13 cellular contexts compared by ENCODE assay signal in the genomic region with DNA sequence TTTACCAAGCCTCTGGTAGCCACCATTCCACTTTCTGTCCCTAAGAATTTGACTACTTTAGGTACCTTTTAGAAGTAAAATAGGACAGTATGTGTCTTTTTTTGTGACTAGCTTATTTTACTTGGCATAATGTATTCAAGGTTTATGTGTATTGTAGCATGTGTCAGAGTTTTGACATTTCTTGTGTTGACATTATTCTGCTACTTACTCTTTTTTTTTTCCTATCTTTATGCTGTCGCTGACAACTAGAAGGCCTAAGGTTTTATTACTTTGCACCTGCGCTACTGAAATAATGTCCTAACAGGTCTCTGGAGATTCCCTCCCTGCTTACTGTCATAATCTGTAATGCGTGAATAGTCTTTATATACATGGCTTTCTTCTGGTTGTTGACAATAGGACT. TPM values are rescaled to one million over a fixed set of nuclear protein-coding genes. Genes with fewer than 3 reads are reported as not detected.
A peak's percentile ranks its signal among the peaks of the same experiment; 100 is the strongest.
DNase-seq lines count a peak whose midpoint lies in the region; TF ChIP-seq lines count a peak whose summit lies in the region.
"Had no signal": no experiment of that assay in that cellular context is flagged by ENCODE, and none has a peak within 500 bp of the region (broad histone marks: within the 10 kb centered on the region; RNA-seq: fewer than 3 reads in every experiment).

No MANE protein-coding gene starts in this region.

- no peak for TF ChIP-seq CTCF in left ventricle myocardium inferior (IDR thresholded peaks at IDR 0.05; ENCODE audit: borderline replicate concordance)
- TF ChIP-seq CTCF in right atrium auricular region (IDR thresholded peaks at IDR 0.05) = no peak
- TF ChIP-seq CTCF in Loucy (conservative IDR thresholded peaks at IDR 0.05; ENCODE audit: low read length) = no peak

- DNase-seq in left ventricle myocardium inferior (no peak), right atrium auricular region (ENCODE audit: low spot score) (no peak), NCI-H69 (lab: John Stamatoyannopoulos, UW) (peak; percentile 32), NOMO-1 (lab: John Stamatoyannopoulos, UW; ENCODE audit: unreplicated experiment in 2 of 2) (no peak), NCI-H2029 treated with DMSO at 0.1 percent for 48 hours (lab: John Stamatoyannopoulos, UW) (no peak)
- DNase-seq in activated naive CD4-positive, alpha-beta T cell treated with Interleukin-2 at 50 U/mL for 16 hours = no peak
- DNase-seq: ACHN; BE2C; CD4-positive, alpha-beta memory T cell; DMS153; DMS79 treated with DMSO at 0.1 percent for 48 hours; H9 had no signal

- peaks cover 94% of the 10 kb centered on the region for H3K4me1 ChIP-seq in left ventricle myocardium inferior
- H3K4me1 ChIP-seq in right atrium auricular region = peaks cover 0 to 25% of the 10 kb centered on the region in 2 donors
- H3K4me1 ChIP-seq in Loucy (ENCODE audit: insufficient read depth, low read length, poor library complexity, severe bottlenecking) = peaks cover 32% of the 10 kb centered on the region
- H3K4me1 ChIP-seq: BE2C had no signal

- H3K36me3 ChIP-seq in left ventricle myocardium inferior = no peaks in the 10 kb centered on the region
- H3K36me3 ChIP-seq in right atrium auricular region = no peaks in the 10 kb centered on the region
- no peaks in the 10 kb centered on the region for H3K36me3 ChIP-seq in Loucy (ENCODE audit: insufficient read depth, low read length)
- H3K36me3 ChIP-seq: BE2C had no signal

- H3K79me2 ChIP-seq in Loucy (ENCODE audit: insufficient read depth, low read length) = no peaks in the 10 kb centered on the region

- no peaks in the 10 kb centered on the region for H3F3A ChIP-seq in Loucy (ENCODE audit: low read depth)

- H3K27ac ChIP-seq in left ventricle myocardium inferior (replicated peaks) = peak overlapping the region; percentile 24
- no peak overlapping the region for H3K27ac ChIP-seq in right atrium auricular region

- H2AFZ ChIP-seq in Loucy (ENCODE audit: low read length) = no peak overlapping the region

- intact Hi-C loops in left ventricle myocardium inferior (cut with micrococcal nuclease) = no loop called here

- H3K27me3 ChIP-seq in left ventricle myocardium inferior (ENCODE audit: low read depth) (no peaks in the 10 kb centered on the region), right atrium auricular region (no peaks in the 10 kb centered on the region), Loucy (ENCODE audit: insufficient read depth, low read length, poor library complexity, severe bottlenecking) (no peaks in the 10 kb centered on the region)
- H3K27me3 ChIP-seq: BE2C had no signal

- no peaks in the 10 kb centered on the region for H4K20me1 ChIP-seq in Loucy (ENCODE audit: insufficient read depth, low read length, poor library complexity, severe bottlenecking)

- no peaks in the 10 kb centered on the region for H3K9me2 ChIP-seq in Loucy (replicated peaks; ENCODE audit: low read depth, low read length)

- peak overlapping the region; percentile 62 for H3K4me2 ChIP-seq in Loucy (ENCODE audit: low read depth, low read length, poor library complexity, severe bottlenecking)

- H3K9ac ChIP-seq in Loucy (ENCODE audit: low read depth, low read length, poor library complexity, severe bottlenecking) = no peak overlapping the region

- H3K4me3 ChIP-seq in left ventricle myocardium inferior (no peak overlapping the region), right atrium auricular region (no peak overlapping the region), Loucy (ENCODE audit: low read length, poor library complexity, severe bottlenecking) (no peak overlapping the region)

- H3K9me3 ChIP-seq in left ventricle myocardium inferior (replicated peaks) (no peaks in the 10 kb centered on the region), right atrium auricular region (no peaks in the 10 kb centered on the region), Loucy (ENCODE audit: insufficient read depth, low read depth, low read length) (no peaks in the 10 kb centered on the region)
- H3K9me3 ChIP-seq: BE2C had no signal

RNA-seq across cellular contexts. Expression of a gene that starts 43.0 kb away (rescaled TPM):
- total RNA-seq in left ventricle myocardium inferior = 161 TPM
- 100 to 1,000 TPM in 1 of 2 donors, 10 to 100 TPM in 1; 80.7 to 127 TPM for total RNA-seq in right atrium auricular region
- total RNA-seq: CD4-positive, alpha-beta memory T cell had no signal
